Comparison of ENCODE assay signal across 8 cellular contexts in the genomic region with DNA sequence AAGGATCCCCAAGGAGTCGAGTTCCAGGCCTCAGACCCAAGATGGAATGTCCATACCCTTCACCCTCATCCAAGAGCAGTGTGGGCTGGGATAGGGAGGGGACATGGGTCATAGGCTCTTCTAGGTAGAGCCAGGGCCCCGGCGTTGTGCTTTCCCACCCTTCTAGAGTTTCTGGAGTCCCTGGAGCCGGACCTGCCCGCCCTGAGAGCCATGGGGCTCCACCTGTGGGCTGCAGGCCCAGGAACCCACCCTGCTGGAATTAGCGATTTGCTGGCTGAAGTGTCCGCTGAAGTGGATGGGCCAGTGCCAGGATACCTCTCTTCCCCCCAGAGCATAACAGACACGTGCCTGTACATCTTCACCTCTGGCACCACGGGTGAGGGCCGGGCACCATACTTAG. TPM values are rescaled to one million over a fixed set of nuclear protein-coding genes. Genes with fewer than 3 reads are reported as not detected.
DNase-seq lines count a peak whose midpoint lies in the region; ATAC-seq and TF ChIP-seq lines count a peak whose summit lies in the region.

No MANE protein-coding gene starts in this region.

- intact Hi-C loops in dorsolateral prefrontal cortex (cut with DNase I) = loop anchor here in 1 of 2 donors (10.0 kb wide), 1 partner anchor 102 kb away; a partner anchor contains a TSS

- H3K4me3 Mint-ChIP-seq in naive B cell = peak overlapping the region; percentile 78 to 90 (median 84)

- no peaks in the 10 kb centered on the region for H3K36me3 Mint-ChIP-seq in naive B cell

- H3K4me1 Mint-ChIP-seq in naive B cell = peaks cover 25 to 41% (median 28%) of the 10 kb centered on the region in 3 donors

- H3K4me3 ChIP-seq in AG10803 (ENCODE audit: low read length) = peak overlapping the region; percentile 72
- H3K4me3 ChIP-seq in LNCaP clone FGC (ENCODE audit: low read depth, low read length) = peak overlapping the region; percentile 54
- peak overlapping the region; percentile 54 to 90 (median 74) for H3K4me3 ChIP-seq in dorsolateral prefrontal cortex

- no peak for TF ChIP-seq POLR2A in GM18505 (IDR thresholded peaks at IDR 0.05; ENCODE audit: borderline replicate concordance, extremely low read depth, insufficient read depth, insufficient read length)

- no peaks in the 10 kb centered on the region for H3K27me3 ChIP-seq in dorsolateral prefrontal cortex

- ATAC-seq in naive B cell (ENCODE audit: low read depth in 2 of 2) (no peak), GM18505 (IDR thresholded peaks at IDR 0.05; ENCODE audit: unreplicated experiment) (no peak)

- no peaks in the 10 kb centered on the region for H3K9me3 Mint-ChIP-seq in naive B cell

- peak overlapping the region in 2 of 6 donors; percentile 31 to 89 for H3K27ac Mint-ChIP-seq in naive B cell

- peak overlapping the region in 30 of 59 donors; percentile 7 to 91 (median 85) for H3K27ac ChIP-seq in dorsolateral prefrontal cortex

- no peak for DNase-seq in AG10803 (ENCODE audit: low read depth)
- no peak for DNase-seq in LNCaP clone FGC (ENCODE audit: low read depth)
- peak in 1 of 10 donors; percentile 29 for DNase-seq in dorsolateral prefrontal cortex
- no peak for DNase-seq in naive B cell
- no peak for DNase-seq in GM03348 (ENCODE audit: low spot score)
- no peak for DNase-seq in CD1c-positive myeloid dendritic cell (ENCODE audit: extremely low spot score)
- no peak for DNase-seq in A172 (ENCODE audit: low spot score)

- H3K27me3 Mint-ChIP-seq in naive B cell = no peaks in the 10 kb centered on the region

- TF ChIP-seq CTCF in AG10803 (conservative IDR thresholded peaks at IDR 0.05; ENCODE audit: low read length) = no peak
- no peak for TF ChIP-seq CTCF in LNCaP clone FGC (IDR thresholded peaks at IDR 0.05; ENCODE audit: control insufficient read depth, extremely low read depth, insufficient read depth)
- TF ChIP-seq CTCF in dorsolateral prefrontal cortex (IDR thresholded peaks at IDR 0.05 in 54 of 56, conservative IDR thresholded peaks at IDR 0.05 in 2 of 56; ENCODE audit: low read depth in 1 of 56, partially characterized antibody in 56 of 56) = no peak

RNA-seq across cellular contexts. Expression of a gene that starts 1.1 kb away (rescaled TPM):
- 10 to 100 TPM in 118 of 120 experiments, 1 to 10 TPM in 2; 8.6 to 41.4 (median 19.7) TPM for total RNA-seq in dorsolateral prefrontal cortex
- 1 to 10 TPM; 3.2 to 5.4 (median 4.1) TPM for polyA plus RNA-seq in naive B cell (ENCODE audit: low read depth in 6 of 6)
- total RNA-seq in A172 (2014; rRNA removed; shearing (Covaris generic)) = 1.8 and 2.2 TPM in 2 replicates

RNA-seq across cellular contexts. Expression of a gene that starts 48.5 kb away (rescaled TPM):
- 100 to 1,000 TPM in 2 of 120 experiments, 10 to 100 TPM in 118; 56.8 to 103 (median 74.9) TPM for total RNA-seq in dorsolateral prefrontal cortex
- polyA plus RNA-seq in naive B cell (ENCODE audit: low read depth in 6 of 6) = 10 to 100 TPM in 5 of 6 donors, 1 to 10 TPM in 1; 6.0 to 15.1 (median 11.5) TPM
- 43.6 and 44.7 TPM in 2 replicates for total RNA-seq in A172 (2014; rRNA removed; shearing (Covaris generic))
